8 cellular contexts compared by ENCODE assay signal in the genomic region with DNA sequence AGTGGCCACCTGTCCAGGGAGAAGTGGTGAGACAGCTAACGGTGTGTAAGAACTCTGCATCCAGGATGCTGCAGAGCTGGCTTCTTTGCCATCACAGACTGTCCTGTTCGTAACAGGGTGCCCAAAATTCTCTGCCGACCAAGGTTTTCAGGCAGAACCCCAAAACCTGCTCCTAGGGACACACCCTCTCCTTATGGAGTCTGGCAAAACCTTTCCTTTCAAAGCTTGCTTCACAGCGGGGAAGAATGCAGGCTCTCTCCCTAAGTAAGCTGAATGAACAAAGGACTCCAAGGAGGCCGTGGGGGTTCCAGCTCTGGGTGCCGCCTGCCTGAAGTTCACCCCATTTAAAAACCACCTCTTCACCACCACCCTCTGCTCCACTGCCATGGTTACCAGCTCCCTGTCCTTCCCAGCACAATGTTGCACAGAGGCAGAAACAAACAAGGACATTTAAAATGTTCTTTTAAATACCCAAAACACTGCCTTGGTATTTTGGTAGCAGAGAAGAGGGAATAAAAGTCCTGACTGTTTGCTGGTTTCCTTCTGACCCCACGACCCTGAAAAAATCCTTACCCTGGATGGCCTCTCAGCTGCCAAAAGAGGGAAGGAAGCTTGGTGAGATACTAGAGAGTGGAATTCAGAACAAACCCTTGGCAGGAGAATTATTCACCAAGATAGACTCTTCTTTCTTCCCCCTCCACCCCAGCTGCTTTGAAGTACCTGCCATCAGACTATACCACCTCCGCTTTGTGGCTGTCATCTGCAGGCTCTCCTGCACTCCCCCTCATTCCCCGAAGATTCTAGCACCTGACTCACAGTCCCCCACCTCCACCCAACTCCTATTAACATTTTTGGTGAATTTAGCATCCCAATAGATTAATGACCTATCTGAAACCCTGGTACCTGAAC. TPM values are rescaled to one million over a fixed set of nuclear protein-coding genes. Genes with fewer than 3 reads are reported as not detected.
DNase-seq lines count a peak whose midpoint lies in the region; ATAC-seq and TF ChIP-seq lines count a peak whose summit lies in the region.

No MANE protein-coding gene starts in this region.

- in situ Hi-C loops in G401 (cut with HindIII; ENCODE audit: low sequenced_read_pairs): no loop called here

- no peak for ATAC-seq in GM19467 (IDR thresholded peaks at IDR 0.05; ENCODE audit: unreplicated experiment)

- peak overlapping the region; percentile 87 for H3K9ac ChIP-seq in OCI-LY3 (ENCODE audit: low read length)

- H4K20me1 ChIP-seq in OCI-LY3 (ENCODE audit: insufficient read depth, low read length): no peaks in the 10 kb centered on the region

- peak overlapping the region; percentile 35; the same call in 1 of the 2 replicates for H2AFZ ChIP-seq in OCI-LY3 (ENCODE audit: low read depth, low read length)

- no peak for TF ChIP-seq CTCF in OCI-LY3 (IDR thresholded peaks at IDR 0.05; ENCODE audit: low read depth, low read length)

- no peaks in the 10 kb centered on the region for H3K79me2 ChIP-seq in OCI-LY3 (ENCODE audit: low read length)

- peaks cover 21% of the 10 kb centered on the region for H3K4me1 ChIP-seq in OCI-LY3 (ENCODE audit: low read length)

- no peaks in the 10 kb centered on the region for H3K9me3 ChIP-seq in OCI-LY3 (ENCODE audit: insufficient read depth, low read length)

- peak overlapping the region; percentile 96 for H3K4me3 ChIP-seq in OCI-LY3 (ENCODE audit: low read length)

- peak overlapping the region; percentile 93 for H3K4me2 ChIP-seq in OCI-LY3 (ENCODE audit: low read length)

- DNase-seq in G401 (ENCODE audit: low spot score): peak; percentile 96
- peak; percentile 59 for DNase-seq in astrocyte of the hippocampus (ENCODE audit: low read depth, low spot score)
- peak; percentile 64 for DNase-seq in kidney tubule cell (ENCODE audit: low spot score)
- DNase-seq in stimulated activated CD4-positive, alpha-beta T cell treated with anti-CD3 and anti-CD28 coated beads, TNF-alpha, amount 100 ng/mL, for 4 hours (ENCODE audit: low read depth in 3 of 3): peak in 2 of 3 experiments; percentile 57 to 58
- DNase-seq in NCI-H2227 treated with DMSO at 0.1 percent for 48 hours (lab: John Stamatoyannopoulos, UW): no peak
- no peak for DNase-seq in NCI-H2196 treated with DMSO at 0.1 percent for 48 hours (lab: John Stamatoyannopoulos, UW; ENCODE audit: unreplicated experiment)

- no peaks in the 10 kb centered on the region for H3K36me3 ChIP-seq in OCI-LY3 (replicated peaks; ENCODE audit: low read depth, low read length)

- peaks cover 39% of the 10 kb centered on the region for H3K27me3 ChIP-seq in OCI-LY3 (ENCODE audit: low read depth, low read length)

- no peak overlapping the region for H3K27ac ChIP-seq in OCI-LY3 (ENCODE audit: low read length)

RNA-seq across cellular contexts. Expression of a gene that starts 7.1 kb away (rescaled TPM):
- 6.5 and 12.3 TPM in 2 replicates for total RNA-seq in G401 (2014; rRNA removed; shearing (Covaris generic))

Comparison
In these comparisons a context has a peak if more than half of its experiments do, and no peak if none do; other contexts are left out.
1. DNase-seq: peak in G401 (single experiment), astrocyte of the hippocampus (single experiment), kidney tubule cell (single experiment) and stimulated activated CD4-positive, alpha-beta T cell treated with anti-CD3 and anti-CD28 coated beads, TNF-alpha, amount 100 ng/mL, for 4 hours (2 of 3); none in NCI-H2227 treated with DMSO at 0.1 percent for 48 hours (single experiment) and NCI-H2196 treated with DMSO at 0.1 percent for 48 hours (single experiment).